In genomic region chr10:113558336-113558735, GRCh38 we compare ENCODE assay signal across 24 cellular contexts. TPM values are rescaled to one million over a fixed set of nuclear protein-coding genes. Genes with fewer than 3 reads are reported as not detected.
DNase-seq lines count a peak whose midpoint lies in the region; TF ChIP-seq lines count a peak whose summit lies in the region.
"Had no signal": no experiment of that assay in that cellular context is flagged by ENCODE, and none has a peak within 500 bp of the region (broad histone marks: within the 10 kb centered on the region; RNA-seq: fewer than 3 reads in every experiment).

No MANE protein-coding gene starts in this region.

- TF ChIP-seq CTCF in progenitor cell of endocrine pancreas (IDR thresholded peaks at IDR 0.05; ENCODE audit: unreplicated experiment): peak; percentile 8

- H3K36me3 ChIP-seq in HUES48 (ENCODE audit: control insufficient read depth, insufficient read depth, low read length) (no peaks in the 10 kb centered on the region), ectodermal cell (ENCODE audit: control insufficient read depth, insufficient read depth, low read length) (no peaks in the 10 kb centered on the region)
- H3K36me3 ChIP-seq: SJCRH30, upper lobe of left lung had no signal

- H3K27ac ChIP-seq in HUES48 (ENCODE audit: low read depth, low read length): peak overlapping the region; percentile 90
- H3K27ac ChIP-seq in ectodermal cell (ENCODE audit: insufficient read depth, low read depth, low read length, poor library complexity, severe bottlenecking): peak overlapping the region; percentile 64
- H3K27ac ChIP-seq: PC-9, SJCRH30, upper lobe of left lung, VCaP had no signal

- H3K9me3 ChIP-seq in HUES48 (ENCODE audit: control insufficient read depth, insufficient read depth, low read length): no peaks in the 10 kb centered on the region
- H3K9me3 ChIP-seq in ectodermal cell (ENCODE audit: control insufficient read depth, low read length): no peaks in the 10 kb centered on the region
- H3K9me3 ChIP-seq: SJCRH30, upper lobe of left lung had no signal

- H3K4me1 ChIP-seq in HUES48 (ENCODE audit: control insufficient read depth, insufficient read depth, low read length) (peaks cover 32% of the 10 kb centered on the region), ectodermal cell (ENCODE audit: control insufficient read depth, insufficient read depth, low read length) (peaks cover 29% of the 10 kb centered on the region)

- H3K4me3 ChIP-seq in HUES48 (ENCODE audit: low read depth, low read length) (no peak overlapping the region), ectodermal cell (ENCODE audit: insufficient read depth, low read depth, low read length) (peak overlapping the region; percentile 22)
- H3K4me3 ChIP-seq: PC-9, SJCRH30, upper lobe of left lung had no signal

- H3K27me3 Mint-ChIP-seq in progenitor cell of endocrine pancreas: no peaks in the 10 kb centered on the region

- no peaks in the 10 kb centered on the region for H3K36me3 Mint-ChIP-seq in progenitor cell of endocrine pancreas (ENCODE audit: insufficient read depth)
- H3K36me3 Mint-ChIP-seq: activated naive CD4-positive, alpha-beta T cell treated with anti-CD3 and anti-CD28 coated beads, Interleukin-2, amount 10 ng/mL, durations not matched to agents 7 days and 5 days; CD8-positive, alpha-beta T cell had no signal

- H3K27ac Mint-ChIP-seq in progenitor cell of endocrine pancreas: no peak overlapping the region
- H3K27ac Mint-ChIP-seq: activated naive CD4-positive, alpha-beta T cell treated with anti-CD3 and anti-CD28 coated beads, Interleukin-2, amount 10 ng/mL, durations not matched to agents 7 days and 5 days; CD8-positive, alpha-beta T cell; T-helper 17 cell had no signal

- H3K4me3 Mint-ChIP-seq in progenitor cell of endocrine pancreas (ENCODE audit: low read depth): no peak overlapping the region
- H3K4me3 Mint-ChIP-seq: activated naive CD4-positive, alpha-beta T cell treated with anti-CD3 and anti-CD28 coated beads, Interleukin-2, amount 10 ng/mL, durations not matched to agents 7 days and 5 days; CD8-positive, alpha-beta T cell; T-helper 17 cell had no signal

- H3K9ac ChIP-seq in HUES48 (ENCODE audit: low read depth, low read length): no peak overlapping the region

- H3K4me1 Mint-ChIP-seq in progenitor cell of endocrine pancreas (ENCODE audit: low read depth): peaks cover 58% of the 10 kb centered on the region

- H3K27me3 ChIP-seq in HUES48 (ENCODE audit: control insufficient read depth, insufficient read depth, low read length) (peaks cover 98% of the 10 kb centered on the region), ectodermal cell (ENCODE audit: control insufficient read depth, insufficient read depth, low read length, poor library complexity, severe bottlenecking) (peaks cover 54% of the 10 kb centered on the region)
- H3K27me3 ChIP-seq: SJCRH30 had no signal

- WGBS in ectodermal cell, 2 experiments: 0 to 2% methylated on average over 8 of the region's 8 CpGs

- DNase-seq in iPS-NIHi11 (ENCODE audit: low spot score): peak; percentile 69
- DNase-seq in progenitor cell of endocrine pancreas (ENCODE audit: low spot score, unreplicated experiment): no peak
- no peak for DNase-seq in DMS 273 treated with DMSO at 0.1 percent for 48 hours (lab: John Stamatoyannopoulos, UW)
- no peak for DNase-seq in activated effector memory CD4-positive, alpha-beta T cell treated with anti-CD3 and anti-CD28 coated beads, Interleukin-2, amount 50 U/mL, for 16 hours
- no peak for DNase-seq in NCI-H1417 (lab: John Stamatoyannopoulos, UW)
- DNase-seq in OCI-M1 (lab: John Stamatoyannopoulos, UW): no peak
- DNase-seq: activated CD4-positive, alpha-beta T cell treated with anti-CD3 and anti-CD28 coated beads, Interleukin-2, amount 50 U/mL, for 48 hours; activated naive CD4-positive, alpha-beta T cell treated with anti-CD3 and anti-CD28 coated beads, Interleukin-2, amount 10 ng/mL, durations not matched to agents 7 days and 5 days; activated T-cell treated with anti-CD3 and anti-CD28 coated beads for 4 hours; anterior cingulate cortex; CD8-positive, alpha-beta T cell; foreskin fibroblast; left ventricle myocardium superior; NCI-H1436; NCI-H2171; NCI-H748 treated with DMSO at 0.1 percent for 48 hours; PC-9; SJCRH30; stimulated activated naive CD8-positive, alpha-beta T cell treated with anti-CD3 and anti-CD28 coated beads, Interleukin-15, Interleukin-2, amounts not matched to agents 100 U/mL and 50 U/mL, for 24 hours; T-helper 17 cell had no signal

- no peaks in the 10 kb centered on the region for H3K9me3 Mint-ChIP-seq in progenitor cell of endocrine pancreas (ENCODE audit: low read depth)
- H3K9me3 Mint-ChIP-seq: activated naive CD4-positive, alpha-beta T cell treated with anti-CD3 and anti-CD28 coated beads, Interleukin-2, amount 10 ng/mL, durations not matched to agents 7 days and 5 days; CD8-positive, alpha-beta T cell had no signal

RNA-seq across cellular contexts. Expression of gene HABP2, which starts 5.5 kb away (rescaled TPM):
- polyA plus RNA-seq in ectodermal cell (2013, experiment 1 of 4): not detected
- not detected for polyA plus RNA-seq in ectodermal cell (2013, experiment 2 of 4)
- not detected for polyA plus RNA-seq in ectodermal cell (2013, experiment 3 of 4)
- polyA plus RNA-seq in ectodermal cell (2013, experiment 4 of 4): not detected
- total RNA-seq in progenitor cell of endocrine pancreas: 112 and 133 TPM in 2 replicates
- total RNA-seq: CD8-positive, alpha-beta T cell; left ventricle myocardium superior; PC-9; SJCRH30; T-helper 17 cell had no signal
